ENCODE assay signal across 1 cellular context in the genomic region with DNA sequence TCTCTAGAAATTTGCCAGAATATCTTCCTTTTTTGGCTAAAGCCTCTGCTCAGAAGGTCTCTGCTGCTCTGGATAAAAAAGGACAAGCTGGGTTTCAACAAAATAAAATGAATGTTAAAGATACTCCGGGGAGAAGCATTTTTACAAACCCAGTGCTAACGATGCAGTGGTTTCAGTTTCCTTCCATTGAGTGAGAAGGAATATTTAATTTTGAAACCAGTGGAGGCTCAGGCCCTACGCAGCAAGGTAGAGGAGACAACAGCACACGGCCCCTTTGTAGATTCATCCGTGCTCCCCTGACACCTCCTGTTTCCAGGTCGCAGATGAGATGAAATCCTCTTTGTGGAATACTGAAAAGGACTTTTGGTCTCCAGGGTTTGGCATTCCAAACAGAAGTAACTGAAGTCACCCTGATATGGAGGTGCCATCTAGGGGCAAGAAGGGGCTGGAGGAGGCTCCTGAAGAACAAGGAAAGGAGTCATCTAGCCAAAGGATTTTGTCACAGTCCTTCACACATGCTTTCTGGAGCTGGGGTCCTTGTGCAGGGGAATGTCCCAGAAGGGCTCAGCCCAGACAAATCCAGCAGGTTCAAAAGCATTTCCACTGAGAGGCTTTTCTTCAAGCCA.
TF ChIP-seq lines count a peak whose summit lies in the region.

No MANE protein-coding gene starts in this region.

TF ChIP-seq in HepG2, 621 proteins besides CTCF, POLR2A, EP300 and RAD21 (continued from another document):
- TF ChIP-seq, protein P1, sequence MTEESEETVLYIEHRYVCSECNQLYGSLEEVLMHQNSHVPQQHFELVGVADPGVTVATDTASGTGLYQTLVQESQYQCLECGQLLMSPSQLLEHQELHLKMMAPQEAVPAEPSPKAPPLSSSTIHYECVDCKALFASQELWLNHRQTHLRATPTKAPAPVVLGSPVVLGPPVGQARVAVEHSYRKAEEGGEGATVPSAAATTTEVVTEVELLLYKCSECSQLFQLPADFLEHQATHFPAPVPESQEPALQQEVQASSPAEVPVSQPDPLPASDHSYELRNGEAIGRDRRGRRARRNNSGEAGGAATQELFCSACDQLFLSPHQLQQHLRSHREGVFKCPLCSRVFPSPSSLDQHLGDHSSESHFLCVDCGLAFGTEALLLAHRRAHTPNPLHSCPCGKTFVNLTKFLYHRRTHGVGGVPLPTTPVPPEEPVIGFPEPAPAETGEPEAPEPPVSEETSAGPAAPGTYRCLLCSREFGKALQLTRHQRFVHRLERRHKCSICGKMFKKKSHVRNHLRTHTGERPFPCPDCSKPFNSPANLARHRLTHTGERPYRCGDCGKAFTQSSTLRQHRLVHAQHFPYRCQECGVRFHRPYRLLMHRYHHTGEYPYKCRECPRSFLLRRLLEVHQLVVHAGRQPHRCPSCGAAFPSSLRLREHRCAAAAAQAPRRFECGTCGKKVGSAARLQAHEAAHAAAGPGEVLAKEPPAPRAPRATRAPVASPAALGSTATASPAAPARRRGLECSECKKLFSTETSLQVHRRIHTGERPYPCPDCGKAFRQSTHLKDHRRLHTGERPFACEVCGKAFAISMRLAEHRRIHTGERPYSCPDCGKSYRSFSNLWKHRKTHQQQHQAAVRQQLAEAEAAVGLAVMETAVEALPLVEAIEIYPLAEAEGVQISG (CRISPR knock-in tag; IDR thresholded peaks at IDR 0.05): no peak
- TF ChIP-seq CHD2 (IDR thresholded peaks at IDR 0.05; ENCODE audit: low read depth, low read length) (no peak), PRMT3 (CRISPR knock-in tag; IDR thresholded peaks at IDR 0.05; ENCODE audit: borderline replicate concordance, low read depth) (no peak), ZNF564 (CRISPR knock-in tag; IDR thresholded peaks at IDR 0.05) (no peak), REL (CRISPR knock-in tag; conservative IDR thresholded peaks at IDR 0.05) (no peak), ZNF264 (CRISPR knock-in tag; IDR thresholded peaks at IDR 0.05) (no peak), ZNF549 (CRISPR knock-in tag; IDR thresholded peaks at IDR 0.05) (no peak), CREM (IDR thresholded peaks at IDR 0.05) (no peak), CREM (CRISPR knock-in tag; IDR thresholded peaks at IDR 0.05) (no peak), ZNF317 (CRISPR knock-in tag; IDR thresholded peaks at IDR 0.05) (no peak), MIXL1 (CRISPR knock-in tag; IDR thresholded peaks at IDR 0.05) (no peak)
- TF ChIP-seq, protein P2, sequence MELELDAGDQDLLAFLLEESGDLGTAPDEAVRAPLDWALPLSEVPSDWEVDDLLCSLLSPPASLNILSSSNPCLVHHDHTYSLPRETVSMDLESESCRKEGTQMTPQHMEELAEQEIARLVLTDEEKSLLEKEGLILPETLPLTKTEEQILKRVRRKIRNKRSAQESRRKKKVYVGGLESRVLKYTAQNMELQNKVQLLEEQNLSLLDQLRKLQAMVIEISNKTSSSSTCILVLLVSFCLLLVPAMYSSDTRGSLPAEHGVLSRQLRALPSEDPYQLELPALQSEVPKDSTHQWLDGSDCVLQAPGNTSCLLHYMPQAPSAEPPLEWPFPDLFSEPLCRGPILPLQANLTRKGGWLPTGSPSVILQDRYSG (CRISPR knock-in tag; IDR thresholded peaks at IDR 0.05): no peak
- TF ChIP-seq, protein P3, sequence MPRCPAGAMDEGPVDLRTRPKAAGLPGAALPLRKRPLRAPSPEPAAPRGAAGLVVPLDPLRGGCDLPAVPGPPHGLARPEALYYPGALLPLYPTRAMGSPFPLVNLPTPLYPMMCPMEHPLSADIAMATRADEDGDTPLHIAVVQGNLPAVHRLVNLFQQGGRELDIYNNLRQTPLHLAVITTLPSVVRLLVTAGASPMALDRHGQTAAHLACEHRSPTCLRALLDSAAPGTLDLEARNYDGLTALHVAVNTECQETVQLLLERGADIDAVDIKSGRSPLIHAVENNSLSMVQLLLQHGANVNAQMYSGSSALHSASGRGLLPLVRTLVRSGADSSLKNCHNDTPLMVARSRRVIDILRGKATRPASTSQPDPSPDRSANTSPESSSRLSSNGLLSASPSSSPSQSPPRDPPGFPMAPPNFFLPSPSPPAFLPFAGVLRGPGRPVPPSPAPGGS (CRISPR knock-in tag; IDR thresholded peaks at IDR 0.05): no peak
